ENCODE assay signal across 17 cellular contexts in genomic region chr20:51389543-51389924, GRCh38.
DNase-seq lines count a peak whose midpoint lies in the region; ATAC-seq, FAIRE-seq and TF ChIP-seq lines count a peak whose summit lies in the region.
"Had no signal": no experiment of that assay in that cellular context is flagged by ENCODE, and none has a peak within 500 bp of the region (broad histone marks: within the 10 kb centered on the region; RNA-seq: fewer than 3 reads in every experiment).

No MANE protein-coding gene starts in this region.

- in situ Hi-C loops in HepG2 (cut with HindIII; ENCODE audit: extremely low pct_ligation_motif_present, low pct_unique_long_range_greater_than_20kb) = no loop called here

- H3K27ac Mint-ChIP-seq in activated CD4-positive, alpha-beta memory T cell treated with anti-CD3 and anti-CD28 coated beads, Interleukin-2, amount 10 ng/mL, durations not matched to agents 7 days and 5 days = peak overlapping the region; percentile 82
- H3K27ac Mint-ChIP-seq in natural killer cell (peak overlapping the region; percentile 80 to 85), type B pancreatic cell (no peak overlapping the region)
- H3K27ac Mint-ChIP-seq: nephron progenitor cell had no signal

- intact Hi-C loops in HepG2 (cut with micrococcal nuclease; ENCODE audit: unreplicated experiment) = loop anchor here (10.0 kb wide), 1 partner anchor 65 kb away; no protein-coding TSS in a partner anchor
- intact Hi-C loops in natural killer cell (cut with micrococcal nuclease) = loop anchor here (5.0 kb wide), 1 partner anchor 153 kb away; the partner anchor contains the start of gene NFATC2
- intact Hi-C loops in uterus (cut with DNase I; ENCODE audit: low total_unique reads) = no loop called here

- H3K27me3 ChIP-seq in liver (ENCODE audit: control insufficient read depth in 4 of 4, insufficient read depth in 4 of 4, low read length in 3 of 4) (no peaks in the 10 kb centered on the region), HepG2 (ENCODE audit: control insufficient read depth in 1 of 2, insufficient read depth in 2 of 2, low read length in 2 of 2) (no peaks in the 10 kb centered on the region), uterus (no peaks in the 10 kb centered on the region)

- DNase-seq in HepG2 (ENCODE audit: low spot score) (no peak), natural killer cell (no peak), uterus (no peak), type B pancreatic cell (ENCODE audit: extremely low spot score, unreplicated experiment) (no peak), cerebellar cortex (ENCODE audit: low spot score) (no peak)
- no peak for DNase-seq in activated CD4-positive, alpha-beta memory T cell treated with anti-CD3 and anti-CD28 coated beads, Interleukin-2, amount 10 ng/mL, durations not matched to agents 7 days and 5 days
- no peak for DNase-seq in effector CD8-positive, alpha-beta T cell (lab: John Stamatoyannopoulos, UW)
- DNase-seq: activated CD4-positive, alpha-beta T cell treated with anti-CD3 and anti-CD28 coated beads, Interleukin-2, amount 50 U/mL, for 48 hours; amygdala; mesenchymal stem cell; NCI-H1105 treated with DMSO at 0.1 percent for 48 hours; nephron progenitor cell; retina had no signal

- TF ChIP-seq POLR2A in HepG2 (IDR thresholded peaks at IDR 0.05; ENCODE audit: insufficient read depth in 1 of 2, low read depth in 2 of 2, low read length in 2 of 2) (no peak), uterus (IDR thresholded peaks at IDR 0.05) (no peak)

- TF ChIP-seq CTCF in liver (IDR thresholded peaks at IDR 0.05; ENCODE audit: low read depth, low read length, missing input control) = no peak
- TF ChIP-seq CTCF in HepG2 (CRISPR knock-in tag; IDR thresholded peaks at IDR 0.05) = no peak
- no peak for TF ChIP-seq CTCF in natural killer cell (IDR thresholded peaks at IDR 0.05)
- TF ChIP-seq CTCF in uterus (IDR thresholded peaks at IDR 0.05) = no peak
- no peak for TF ChIP-seq CTCF in type B pancreatic cell (conservative IDR thresholded peaks at IDR 0.05)

- TF ChIP-seq EP300 in HepG2 (IDR thresholded peaks at IDR 0.05; ENCODE audit: low read depth in 2 of 2, low read length in 2 of 2) = no peak
- TF ChIP-seq EP300 in HepG2 (CRISPR knock-in tag; IDR thresholded peaks at IDR 0.05; ENCODE audit: borderline replicate concordance) = no peak

- peaks cover 77% of the 10 kb centered on the region for H3K36me3 Mint-ChIP-seq in activated CD4-positive, alpha-beta memory T cell treated with anti-CD3 and anti-CD28 coated beads, Interleukin-2, amount 10 ng/mL, durations not matched to agents 7 days and 5 days (ENCODE audit: low read depth)
- peaks cover 10% of the 10 kb centered on the region for H3K36me3 Mint-ChIP-seq in natural killer cell
- no peaks in the 10 kb centered on the region for H3K36me3 Mint-ChIP-seq in type B pancreatic cell

- H3K4me1 ChIP-seq in liver (ENCODE audit: control insufficient read depth in 4 of 4, insufficient read depth in 4 of 4, low read length in 3 of 4) (peaks cover 6 to 31% (median 22%) of the 10 kb centered on the region in 4 donors), HepG2 (ENCODE audit: insufficient read depth, low read length) (no peaks in the 10 kb centered on the region), uterus (no peaks in the 10 kb centered on the region)

- BruUV-seq in HepG2 (replicated peaks; lab: Mats Ljungman, UMichigan) = no TSS peak

- no peaks in the 10 kb centered on the region for H3K79me2 ChIP-seq in HepG2 (ENCODE audit: insufficient read depth, low read length)

- H4K20me1 ChIP-seq in HepG2 (ENCODE audit: insufficient read depth, low read length) = no peaks in the 10 kb centered on the region

- H3K9me3 Mint-ChIP-seq in activated CD4-positive, alpha-beta memory T cell treated with anti-CD3 and anti-CD28 coated beads, Interleukin-2, amount 10 ng/mL, durations not matched to agents 7 days and 5 days = no peaks in the 10 kb centered on the region
- H3K9me3 Mint-ChIP-seq in natural killer cell (no peaks in the 10 kb centered on the region), type B pancreatic cell (no peaks in the 10 kb centered on the region)
- H3K9me3 Mint-ChIP-seq: nephron progenitor cell had no signal

- H3K27ac ChIP-seq in liver (ENCODE audit: low read depth in 1 of 2, low read length in 2 of 2) (peak overlapping the region; percentile 32 to 39), HepG2 (ENCODE audit: extremely low read length, insufficient read depth, low read length) (no peak overlapping the region), uterus (peak overlapping the region; percentile 28 to 52)
- H3K27ac ChIP-seq: KMS-11, SK-N-MC had no signal

- no peak overlapping the region for H2AFZ ChIP-seq in HepG2 (ENCODE audit: low read length)

- CTCF ChIA-PET in HepG2 (lab: Yijun Ruan, JAX; ENCODE audit: low intra/inter-chr PET ratio, low total read pairs) = no interaction called here
- CTCF ChIA-PET in activated CD4-positive, alpha-beta memory T cell treated with anti-CD3 and anti-CD28 coated beads, Interleukin-2, amount 10 ng/mL, durations not matched to agents 7 days and 5 days (lab: Charles Lee) = interaction anchor here (0.8 to 2.4 kb wide), 5 partner anchors 10 to 595 kb away, joined by 3 to 18 read pairs (median 6); partner anchors contain the start of gene BCAS4

- H3K4me3 Mint-ChIP-seq in activated CD4-positive, alpha-beta memory T cell treated with anti-CD3 and anti-CD28 coated beads, Interleukin-2, amount 10 ng/mL, durations not matched to agents 7 days and 5 days = no peak overlapping the region
- H3K4me3 Mint-ChIP-seq in natural killer cell (peak overlapping the region; percentile 75), type B pancreatic cell (no peak overlapping the region)
- H3K4me3 Mint-ChIP-seq: nephron progenitor cell had no signal

- H3K36me3 ChIP-seq in liver (ENCODE audit: control insufficient read depth in 4 of 4, insufficient read depth in 3 of 4, low read depth in 1 of 4, low read length in 3 of 4) (peaks cover 0 to 2% (median under 1%) of the 10 kb centered on the region in 4 donors), HepG2 (replicated peaks in 1 of 2; ENCODE audit: control insufficient read depth in 1 of 2, insufficient read depth in 2 of 2, low read length in 2 of 2) (peaks cover 1 to 15% of the 10 kb centered on the region in 2 experiments; a peak in 3 of 5 replicates), uterus (no peaks in the 10 kb centered on the region)

- peak overlapping the region in 1 of 2 donors; percentile 3 for H3K9ac ChIP-seq in liver (ENCODE audit: low read depth in 1 of 2, low read length in 2 of 2)
- H3K9ac ChIP-seq in HepG2 (ENCODE audit: insufficient read depth, low read depth, low read length) = no peak overlapping the region
- H3K9ac ChIP-seq: KMS-11 had no signal

- no peak overlapping the region for H3K4me3 ChIP-seq in liver (ENCODE audit: low read depth in 1 of 3, low read length in 3 of 3)
- H3K4me3 ChIP-seq in HepG2 (replicated peaks in 1 of 3; ENCODE audit: insufficient read depth in 1 of 3, low read depth in 2 of 3, low read length in 3 of 3) = no peak overlapping the region
- H3K4me3 ChIP-seq in uterus = no peak overlapping the region
- H3K4me3 ChIP-seq: SK-N-MC had no signal

- H3K27me3 Mint-ChIP-seq in activated CD4-positive, alpha-beta memory T cell treated with anti-CD3 and anti-CD28 coated beads, Interleukin-2, amount 10 ng/mL, durations not matched to agents 7 days and 5 days = no peaks in the 10 kb centered on the region
- H3K27me3 Mint-ChIP-seq in natural killer cell (ENCODE audit: low read depth in 2 of 2) = no peaks in the 10 kb centered on the region
- H3K27me3 Mint-ChIP-seq in type B pancreatic cell = no peaks in the 10 kb centered on the region

- POLR2A ChIA-PET in HepG2 (lab: Yijun Ruan, JAX) = no interaction called here
- POLR2A ChIA-PET in activated CD4-positive, alpha-beta memory T cell treated with anti-CD3 and anti-CD28 coated beads, Interleukin-2, amount 10 ng/mL, durations not matched to agents 7 days and 5 days (lab: Charles Lee) = interaction anchor here (1.0 to 2.7 kb wide), 7 partner anchors 10 to 152 kb away, joined by 3 to 30 read pairs (median 8); partner anchors contain the start of gene NFATC2

- 29% methylated on average over 5 of the region's 5 CpGs for WGBS in liver
- WGBS in HepG2 (ENCODE audit: low lambda C conversion rate) = 76% methylated on average over 5 of the region's 5 CpGs

- peaks cover 84% of the 10 kb centered on the region for H3K4me1 Mint-ChIP-seq in activated CD4-positive, alpha-beta memory T cell treated with anti-CD3 and anti-CD28 coated beads, Interleukin-2, amount 10 ng/mL, durations not matched to agents 7 days and 5 days
- H3K4me1 Mint-ChIP-seq in natural killer cell (peaks cover 65 to 68% of the 10 kb centered on the region in 2 donors), type B pancreatic cell (ENCODE audit: unreplicated experiment) (no peaks in the 10 kb centered on the region)

- TF ChIP-seq RAD21 in liver (IDR thresholded peaks at IDR 0.05) = peak; percentile 3 to 14
- no peak for TF ChIP-seq RAD21 in HepG2 (CRISPR knock-in tag; IDR thresholded peaks at IDR 0.05)

- FAIRE-seq in HepG2 (lab: Jason Lieb, UNC) = no peak
- FAIRE-seq: colon had no signal

- H3K9me3 ChIP-seq in liver (ENCODE audit: control insufficient read depth in 4 of 4, low read length in 3 of 4) (no peaks in the 10 kb centered on the region), HepG2 (ENCODE audit: low read length) (no peaks in the 10 kb centered on the region), uterus (no peaks in the 10 kb centered on the region)

- ATAC-seq in HepG2 = no peak
- peak in 1 of 3 donors; percentile 2 for ATAC-seq in natural killer cell

- no peak overlapping the region for H3K4me2 ChIP-seq in HepG2 (ENCODE audit: low read depth, low read length)
- H3K4me2 ChIP-seq: KMS-11 had no signal

TF ChIP-seq in liver, 16 proteins besides CTCF, POLR2A, EP300 and RAD21 (continues in another document):
- TF ChIP-seq TAF1 (conservative IDR thresholded peaks at IDR 0.05) (no peak), HNF4A (conservative IDR thresholded peaks at IDR 0.05) (peak; percentile 9 to 31), JUND (IDR thresholded peaks at IDR 0.05) (peak in 1 of 2 donors; percentile 44), EGR1 (IDR thresholded peaks at IDR 0.05; ENCODE audit: low read depth in 2 of 2) (no peak), HNF4G (IDR thresholded peaks at IDR 0.05) (no peak), FOXA1 (IDR thresholded peaks at IDR 0.05) (no peak), NR2F2 (IDR thresholded peaks at IDR 0.05) (no peak)

TF ChIP-seq in HepG2, 621 proteins besides CTCF, POLR2A, EP300 and RAD21:
- TF ChIP-seq AGO1 (IDR thresholded peaks at IDR 0.05; ENCODE audit: low read depth, low read length, poor library complexity, severe bottlenecking) (no peak), MBNL3 (CRISPR knock-in tag; conservative IDR thresholded peaks at IDR 0.05) (no peak), EHMT2 (IDR thresholded peaks at IDR 0.05; ENCODE audit: borderline replicate concordance, low read depth, low read length) (no peak), ESRRA (CRISPR knock-in tag; IDR thresholded peaks at IDR 0.05; ENCODE audit: low read depth) (no peak), KAT2B (IDR thresholded peaks at IDR 0.05; ENCODE audit: borderline replicate concordance, low read depth, low read length) (no peak), NFE2L2 (IDR thresholded peaks at IDR 0.05; ENCODE audit: low read length) (no peak), EEA1 (CRISPR knock-in tag; IDR thresholded peaks at IDR 0.05; ENCODE audit: borderline replicate concordance) (no peak)
